Comparison of ENCODE assay signal across 8 cellular contexts in the genomic region with DNA sequence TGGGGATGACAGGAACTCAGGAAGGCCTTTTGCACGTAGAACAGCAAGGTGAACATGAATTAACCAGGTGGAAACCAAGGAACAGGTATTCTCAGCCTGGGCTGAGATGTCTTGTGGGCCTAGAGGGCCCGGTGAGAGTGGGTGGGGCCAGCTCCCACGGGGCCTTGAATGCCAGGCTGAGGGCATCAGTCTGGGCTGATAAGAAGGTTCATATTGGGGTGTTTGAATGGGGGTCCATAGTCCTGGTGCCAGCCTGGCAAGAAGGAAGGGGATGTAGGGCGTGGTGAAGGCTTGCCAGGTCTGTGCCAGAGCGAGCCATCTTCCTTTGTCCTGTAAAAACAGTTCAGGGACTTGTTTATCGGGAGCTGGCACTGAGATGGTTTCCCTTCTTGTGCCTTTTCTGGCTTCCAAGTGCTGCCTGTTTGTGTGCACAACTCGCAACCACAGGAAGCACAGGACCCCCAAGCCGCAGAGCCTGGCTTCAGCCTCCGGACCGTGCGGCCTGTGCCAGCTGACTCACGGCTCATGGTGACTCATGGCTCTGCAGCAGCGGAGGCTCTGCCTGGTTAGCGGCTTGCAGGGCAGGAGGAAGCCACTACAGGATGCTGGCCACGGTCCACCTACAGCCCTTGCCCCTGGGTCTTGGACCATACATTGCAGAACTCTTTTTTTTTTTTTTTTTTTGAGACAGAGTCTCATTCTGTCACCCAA. TPM values are rescaled to one million over a fixed set of nuclear protein-coding genes. Genes with fewer than 3 reads are reported as not detected.
DNase-seq lines count a peak whose midpoint lies in the region; ATAC-seq and TF ChIP-seq lines count a peak whose summit lies in the region.

No MANE protein-coding gene starts in this region.

- no peaks in the 10 kb centered on the region for H3K27me3 ChIP-seq in SJCRH30

- H3K4me3 Mint-ChIP-seq in activated naive CD8-positive, alpha-beta T cell treated with anti-CD3 and anti-CD28 coated beads, Interleukin-2, amount 10 ng/mL, durations not matched to agents 7 days and 5 days = peak overlapping the region; percentile 93
- peak overlapping the region; percentile 9 for H3K4me3 Mint-ChIP-seq in progenitor cell of endocrine pancreas (ENCODE audit: low read depth)

- H3K27ac Mint-ChIP-seq in activated naive CD8-positive, alpha-beta T cell treated with anti-CD3 and anti-CD28 coated beads, Interleukin-2, amount 10 ng/mL, durations not matched to agents 7 days and 5 days = peak overlapping the region; percentile 86
- no peak overlapping the region for H3K27ac Mint-ChIP-seq in progenitor cell of endocrine pancreas

- H3K4me3 ChIP-seq in SJCRH30 = no peak overlapping the region

- peaks cover 48% of the 10 kb centered on the region for H3K4me1 Mint-ChIP-seq in activated naive CD8-positive, alpha-beta T cell treated with anti-CD3 and anti-CD28 coated beads, Interleukin-2, amount 10 ng/mL, durations not matched to agents 7 days and 5 days
- peaks cover 9% of the 10 kb centered on the region for H3K4me1 Mint-ChIP-seq in progenitor cell of endocrine pancreas (ENCODE audit: low read depth)

- peak; percentile 68 for DNase-seq in GF-D8 (lab: John Stamatoyannopoulos, UW)
- DNase-seq in SJCRH30 = peak; percentile 87 to 88
- peak; percentile 74 for DNase-seq in activated naive CD8-positive, alpha-beta T cell treated with anti-CD3 and anti-CD28 coated beads, Interleukin-2, amount 10 ng/mL, durations not matched to agents 7 days and 5 days
- peak; percentile 58 to 96 (median 76) for DNase-seq in head of caudate nucleus
- no peak for DNase-seq in progenitor cell of endocrine pancreas (ENCODE audit: low spot score, unreplicated experiment)
- DNase-seq in germinal center (ENCODE audit: low spot score) = no peak

- TF ChIP-seq CTCF in progenitor cell of endocrine pancreas (IDR thresholded peaks at IDR 0.05; ENCODE audit: unreplicated experiment) = no peak

- POLR2A ChIA-PET in activated naive CD8-positive, alpha-beta T cell treated with anti-CD3 and anti-CD28 coated beads, Interleukin-2, amount 10 ng/mL, durations not matched to agents 7 days and 5 days (lab: Charles Lee) = interaction anchor here (0.6 to 5.7 kb wide), 10 partner anchors 9 to 772 kb away, joined by 3 to 58 read pairs (median 4); partner anchors contain the start of gene CENPP

- peaks cover 3% of the 10 kb centered on the region; the same call in 1 of the 2 replicates for H3K9me3 ChIP-seq in SJCRH30 (replicated peaks)

- intact Hi-C loops in head of caudate nucleus (cut with DNase I) = loop anchor here (5.0 kb wide), 2 partner anchors 34 to 354 kb away; partner anchors contain the start of genes FAM120A, FAM120AOS and NINJ1

- no peaks in the 10 kb centered on the region for H3K27me3 Mint-ChIP-seq in activated naive CD8-positive, alpha-beta T cell treated with anti-CD3 and anti-CD28 coated beads, Interleukin-2, amount 10 ng/mL, durations not matched to agents 7 days and 5 days
- H3K27me3 Mint-ChIP-seq in progenitor cell of endocrine pancreas = no peaks in the 10 kb centered on the region

- no peaks in the 10 kb centered on the region; the same call in 1 of the 2 replicates for H3K36me3 ChIP-seq in SJCRH30

- peaks cover 25% of the 10 kb centered on the region for H3K4me1 ChIP-seq in SJCRH30

- H3K27ac ChIP-seq in SJCRH30 = no peak overlapping the region

- peak; percentile 5 for ATAC-seq in activated naive CD8-positive, alpha-beta T cell treated with anti-CD3 and anti-CD28 coated beads, Interleukin-2, amount 10 ng/mL, durations not matched to agents 7 days and 5 days (ENCODE audit: low read depth)
- ATAC-seq in HG02571 (IDR thresholded peaks at IDR 0.05; ENCODE audit: unreplicated experiment) (no peak), HG03108 (IDR thresholded peaks at IDR 0.05; ENCODE audit: unreplicated experiment) (no peak)

- peaks cover 1% of the 10 kb centered on the region for H3K9me3 Mint-ChIP-seq in activated naive CD8-positive, alpha-beta T cell treated with anti-CD3 and anti-CD28 coated beads, Interleukin-2, amount 10 ng/mL, durations not matched to agents 7 days and 5 days
- peaks cover 3% of the 10 kb centered on the region for H3K9me3 Mint-ChIP-seq in progenitor cell of endocrine pancreas (ENCODE audit: low read depth)

- peaks cover 21% of the 10 kb centered on the region for H3K36me3 Mint-ChIP-seq in activated naive CD8-positive, alpha-beta T cell treated with anti-CD3 and anti-CD28 coated beads, Interleukin-2, amount 10 ng/mL, durations not matched to agents 7 days and 5 days
- H3K36me3 Mint-ChIP-seq in progenitor cell of endocrine pancreas (ENCODE audit: insufficient read depth) = peaks cover 3% of the 10 kb centered on the region

RNA-seq across cellular contexts. Expression of gene CARD19, which starts 2.4 kb away (rescaled TPM):
- total RNA-seq in SJCRH30 (2014; rRNA removed; shearing (Covaris generic)) = 36.9 and 41.6 TPM in 2 replicates
- total RNA-seq in activated naive CD8-positive, alpha-beta T cell treated with anti-CD3 and anti-CD28 coated beads, Interleukin-2, amount 10 ng/mL, durations not matched to agents 7 days and 5 days = 10 to 100 TPM; 68.1 to 68.2 TPM
- 19.3 and 20.4 TPM in 2 replicates for total RNA-seq in progenitor cell of endocrine pancreas

RNA-seq across cellular contexts. Expression of gene NINJ1, which starts 35.7 kb away (rescaled TPM):
- 24.6 and 27.1 TPM in 2 replicates for total RNA-seq in SJCRH30 (2014; rRNA removed; shearing (Covaris generic))
- 10 to 100 TPM; 29.5 to 30.4 TPM for total RNA-seq in activated naive CD8-positive, alpha-beta T cell treated with anti-CD3 and anti-CD28 coated beads, Interleukin-2, amount 10 ng/mL, durations not matched to agents 7 days and 5 days
- 38.1 and 39.5 TPM in 2 replicates for total RNA-seq in progenitor cell of endocrine pancreas

RNA-seq across cellular contexts. Expression of gene SUSD3, which starts 39.9 kb away (rescaled TPM):
- total RNA-seq in SJCRH30 (2014; rRNA removed; shearing (Covaris generic)) = not detected in 2 replicates
- 10 to 100 TPM; 68.0 to 70.4 TPM for total RNA-seq in activated naive CD8-positive, alpha-beta T cell treated with anti-CD3 and anti-CD28 coated beads, Interleukin-2, amount 10 ng/mL, durations not matched to agents 7 days and 5 days
- total RNA-seq in progenitor cell of endocrine pancreas = 0.43 and 1.2 TPM in 2 replicates

Comparison
In these comparisons a context has a peak if more than half of its experiments do, and no peak if none do; other contexts are left out.
1. DNase-seq: peak in GF-D8 (single experiment), SJCRH30 (2 of 2), activated naive CD8-positive, alpha-beta T cell treated with anti-CD3 and anti-CD28 coated beads, Interleukin-2, amount 10 ng/mL, durations not matched to agents 7 days and 5 days (single experiment) and head of caudate nucleus (42 of 42); none in progenitor cell of endocrine pancreas (single experiment) and germinal center (single experiment).
2. RNA of gene SUSD3, which starts 39.9 kb away (total RNA-seq): 68.0 to 70.4 TPM in activated naive CD8-positive, alpha-beta T cell treated with anti-CD3 and anti-CD28 coated beads, Interleukin-2, amount 10 ng/mL, durations not matched to agents 7 days and 5 days; 0.43 to 1.2 TPM in progenitor cell of endocrine pancreas and not detected in SJCRH30; every median in the first group is over 10 times any median in the second.